In genomic region chr15:56202737-56203136, GRCh38 we compare ENCODE assay signal across 26 cellular contexts.
"Had no signal": no experiment of that assay in that cellular context is flagged by ENCODE, and none has a peak within 500 bp of the region (broad histone marks: within the 10 kb centered on the region; RNA-seq: fewer than 3 reads in every experiment).

No MANE protein-coding gene starts in this region.

- H3K27me3 ChIP-seq: esophagus muscularis mucosa, foreskin keratinocyte, gastroesophageal sphincter, heart right ventricle, neural progenitor cell, right lobe of liver, stomach, thyroid gland had no signal

- H3K4me3 Mint-ChIP-seq: immature natural killer cell; natural killer cell; neural progenitor cell; stimulated activated naive B cell treated with anti-CD40 and anti-IgM and Interleukin-4, amounts not matched to agents 10 μg/mL and 1 μg/mL and 100 μg/mL, for 72 hours; type B pancreatic cell had no signal

- H3K9me3 ChIP-seq: esophagus muscularis mucosa, gastroesophageal sphincter, heart right ventricle, left ventricle myocardium inferior, lower lobe of right lung, right lobe of liver, stomach, thyroid gland had no signal

- H3K27ac ChIP-seq: coronary artery, esophagus muscularis mucosa, foreskin keratinocyte, gastroesophageal sphincter, heart right ventricle, left ventricle myocardium inferior, lower lobe of right lung, neural progenitor cell, parathyroid adenoma, right lobe of liver, stomach, thyroid gland had no signal

- H3K4me3 ChIP-seq: coronary artery, esophagus muscularis mucosa, gastroesophageal sphincter, heart right ventricle, left ventricle myocardium inferior, lower lobe of right lung, neural progenitor cell, right lobe of liver, stomach, thyroid gland had no signal

- H3K27me3 Mint-ChIP-seq: progenitor cell of endocrine pancreas; stimulated activated naive B cell treated with anti-CD40 and anti-IgM and Interleukin-4, amounts not matched to agents 10 μg/mL and 1 μg/mL and 100 μg/mL, for 72 hours; type B pancreatic cell had no signal

- DNase-seq: dermis blood vessel endothelial cell; effector memory CD4-positive, alpha-beta T cell; foreskin keratinocyte; heart right ventricle; hippocampal formation; immature natural killer cell; islet precursor cell; kidney glomerular epithelial cell; left colon; left ventricle myocardium inferior; lower lobe of right lung; natural killer cell; right lobe of liver; small intestine; stimulated activated CD4-positive, alpha-beta T cell treated with anti-CD3 and anti-CD28 coated beads, Interleukin-15, amount 100 ng/mL, for 24 hours; stimulated activated CD4-positive, alpha-beta T cell treated with anti-CD3 and anti-CD28 coated beads, Interleukin-2, amount 100 ng/mL, for 48 hours; stimulated activated naive B cell treated with anti-CD40 and anti-IgM and Interleukin-4, amounts not matched to agents 10 μg/mL and 1 μg/mL and 100 μg/mL, for 72 hours; stomach; thyroid gland had no signal

- H2AFZ ChIP-seq: neural progenitor cell, parathyroid adenoma had no signal

- H3K4me1 Mint-ChIP-seq: neural progenitor cell had no signal

- H3K9me3 Mint-ChIP-seq: immature natural killer cell, natural killer cell had no signal

- H3K36me3 Mint-ChIP-seq: immature natural killer cell, natural killer cell had no signal

- ATAC-seq: foreskin keratinocyte; gastroesophageal sphincter; heart right ventricle; left colon; lower lobe of right lung; natural killer cell; right lobe of liver; stimulated activated naive B cell treated with anti-CD40 and anti-IgM and Interleukin-4, amounts not matched to agents 10 μg/mL and 1 μg/mL and 100 μg/mL, for 72 hours had no signal

- H3K27ac Mint-ChIP-seq: immature natural killer cell; neural progenitor cell; progenitor cell of endocrine pancreas; stimulated activated naive B cell treated with anti-CD40 and anti-IgM and Interleukin-4, amounts not matched to agents 10 μg/mL and 1 μg/mL and 100 μg/mL, for 72 hours; type B pancreatic cell had no signal

- H3K4me1 ChIP-seq: parathyroid adenoma, right lobe of liver had no signal

- H3K4me2 ChIP-seq: neural progenitor cell had no signal

- H3K9ac ChIP-seq: neural progenitor cell, parathyroid adenoma had no signal

- H3K36me3 ChIP-seq: esophagus muscularis mucosa, left ventricle myocardium inferior, lower lobe of right lung, neural progenitor cell, right lobe of liver, thyroid gland had no signal
